ENCODE assay signal across 32 cellular contexts in the genomic region with DNA sequence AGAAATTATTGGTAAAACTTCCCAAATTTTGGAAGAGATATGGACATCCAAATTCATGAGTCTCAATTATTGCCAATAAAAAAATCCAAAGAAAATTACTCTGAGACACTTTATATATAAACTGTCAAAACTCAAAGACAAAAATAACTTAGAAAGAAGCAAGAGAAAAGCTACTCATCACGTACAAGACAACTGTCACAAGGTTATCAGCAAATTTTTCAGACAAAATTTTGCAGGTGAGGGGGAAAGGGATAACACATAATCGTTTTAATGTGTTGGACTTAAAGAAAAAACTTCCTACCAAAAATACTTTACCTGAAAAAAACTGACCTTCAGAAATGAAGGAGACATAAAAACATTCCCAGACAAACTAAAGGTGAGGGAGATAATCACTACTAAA.
"Had no signal": no experiment of that assay in that cellular context is flagged by ENCODE, and none has a peak within 500 bp of the region (broad histone marks: within the 10 kb centered on the region; RNA-seq: fewer than 3 reads in every experiment).

No MANE protein-coding gene starts in this region.

- H3K4me3 ChIP-seq: adrenal gland, ascending aorta, body of pancreas, breast epithelium, cardiac muscle cell had no signal

- FAIRE-seq: astrocyte, bronchial epithelial cell had no signal

- H3K27ac ChIP-seq: adrenal gland, ascending aorta, body of pancreas, brain microvascular endothelial cell, breast epithelium, cardiac muscle cell had no signal

- DNase-seq: activated effector memory CD4-positive, alpha-beta T cell treated with anti-CD3 and anti-CD28 coated beads, Interleukin-2, amount 50 U/mL, for 16 hours; activated effector memory CD4-positive, alpha-beta T cell treated with Interleukin-2 at 50 U/mL for 16 hours; activated gamma-delta T cell; activated gamma-delta T cell treated with Interleukin-2 at 50 U/mL for 16 hours; activated naive CD4-positive, alpha-beta T cell; activated naive CD4-positive, alpha-beta T cell treated with anti-CD3 and anti-CD28 coated beads for 36 hours; activated naive CD4-positive, alpha-beta T cell treated with anti-CD3 and anti-CD28 coated beads, Interleukin-2, amount 10 ng/mL, durations not matched to agents 7 days and 5 days; activated naive CD4-positive, alpha-beta T cell treated with anti-CD3 and anti-CD28 coated beads, Interleukin-2, amount 50 U/mL, for 16 hours; activated naive CD4-positive, alpha-beta T cell treated with Interleukin-2 at 50 U/mL for 16 hours; activated naive CD8-positive, alpha-beta T cell treated with anti-CD3 and anti-CD28 coated beads for 36 hours; activated naive CD8-positive, alpha-beta T cell treated with anti-CD3 and anti-CD28 coated beads, Interleukin-2, amount 10 ng/mL, durations not matched to agents 7 days and 5 days; activated naive CD8-positive, alpha-beta T cell treated with anti-CD3 and anti-CD28 coated beads, Interleukin-2, amount 50 U/mL, for 24 hours; activated T-cell treated with anti-CD3 and anti-CD28 coated beads, Interleukin-2, amount 50 U/mL, for 1 hour; activated T-cell treated with anti-CD3 and anti-CD28 coated beads, Interleukin-2, amount 50 U/mL, for 24 hours; activated T-cell treated with anti-CD3 and anti-CD28 coated beads, Interleukin-2, amount 50 U/mL, for 4 hours; activated T-cell treated with anti-CD3 and anti-CD28 coated beads, Interleukin-2, amount 50 U/mL, for 48 hours; activated T-cell treated with anti-CD3 and anti-CD28 coated beads, Interleukin-2, amount 50 U/mL, for 72 hours; adrenal gland; amniotic stem cell; amygdala; anterior cingulate cortex; aorta; body of pancreas; brain microvascular endothelial cell; caudate nucleus; central memory CD4-positive, alpha-beta T cell; cerebellar nuclear complex had no signal

- H3K9me3 ChIP-seq: body of pancreas had no signal

- H3K4me1 ChIP-seq: adrenal gland, ascending aorta, body of pancreas, breast epithelium had no signal

- H3K27me3 ChIP-seq: adrenal gland, ascending aorta, body of pancreas, brain microvascular endothelial cell, breast epithelium, cardiac muscle cell had no signal

- H3K36me3 ChIP-seq: adrenal gland, ascending aorta, brain microvascular endothelial cell, breast epithelium, cardiac muscle cell had no signal
